ENCODE assay signal across 1 cellular context in the genomic region with DNA sequence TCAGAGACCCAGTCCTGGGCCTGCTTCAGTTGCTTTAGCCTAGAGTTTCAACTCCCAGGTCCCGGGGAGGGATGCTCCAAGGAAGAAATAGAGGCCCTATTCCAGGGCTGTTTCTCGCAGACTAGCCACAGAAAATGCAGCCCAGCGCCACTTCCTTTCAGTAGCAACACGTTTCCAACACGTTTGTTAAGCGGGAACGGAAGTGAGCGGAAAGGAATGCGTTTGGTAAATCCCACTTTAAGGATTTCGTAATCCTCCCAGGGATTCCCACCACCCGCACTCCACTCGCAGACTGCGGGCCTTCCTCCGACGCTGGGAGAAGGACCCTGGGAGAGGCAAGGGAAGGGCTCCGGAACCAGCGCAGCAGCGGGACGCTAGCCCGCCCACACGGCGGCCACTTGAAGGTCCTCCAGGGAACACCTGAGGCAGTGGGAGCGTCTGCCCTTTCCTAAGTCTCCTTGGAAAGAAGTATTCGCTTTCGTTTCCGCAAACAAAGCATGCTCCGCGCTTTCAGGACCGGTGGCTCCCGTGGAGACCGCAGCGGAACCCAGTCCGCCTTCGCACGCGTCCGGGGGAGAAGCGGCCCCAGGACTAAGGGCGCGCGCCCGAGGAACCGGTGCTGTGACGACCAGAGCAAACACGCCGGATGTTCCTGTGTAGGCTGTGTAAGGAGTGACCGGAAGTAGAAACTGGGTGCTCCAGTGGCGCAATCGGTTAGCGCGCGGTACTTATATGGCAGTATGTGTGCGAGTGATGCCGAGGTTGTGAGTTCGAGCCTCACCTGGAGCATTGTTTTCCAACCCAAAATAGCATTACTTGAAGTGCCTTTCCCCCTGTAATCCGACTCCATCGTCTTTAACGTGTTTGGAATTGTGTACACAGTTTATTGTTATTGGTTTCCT.
TF ChIP-seq lines count a peak whose summit lies in the region.

No MANE protein-coding gene starts in this region.

TF ChIP-seq in K562, 482 proteins besides CTCF, POLR2A, EP300 and RAD21 (continued from another document and continues in another):
- TF ChIP-seq, protein P1, sequence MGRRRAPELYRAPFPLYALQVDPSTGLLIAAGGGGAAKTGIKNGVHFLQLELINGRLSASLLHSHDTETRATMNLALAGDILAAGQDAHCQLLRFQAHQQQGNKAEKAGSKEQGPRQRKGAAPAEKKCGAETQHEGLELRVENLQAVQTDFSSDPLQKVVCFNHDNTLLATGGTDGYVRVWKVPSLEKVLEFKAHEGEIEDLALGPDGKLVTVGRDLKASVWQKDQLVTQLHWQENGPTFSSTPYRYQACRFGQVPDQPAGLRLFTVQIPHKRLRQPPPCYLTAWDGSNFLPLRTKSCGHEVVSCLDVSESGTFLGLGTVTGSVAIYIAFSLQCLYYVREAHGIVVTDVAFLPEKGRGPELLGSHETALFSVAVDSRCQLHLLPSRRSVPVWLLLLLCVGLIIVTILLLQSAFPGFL (CRISPR knock-in tag; IDR thresholded peaks at IDR 0.05) = peak; percentile 31; the same call in 1 of the 2 replicates
- TF ChIP-seq, protein P2, sequence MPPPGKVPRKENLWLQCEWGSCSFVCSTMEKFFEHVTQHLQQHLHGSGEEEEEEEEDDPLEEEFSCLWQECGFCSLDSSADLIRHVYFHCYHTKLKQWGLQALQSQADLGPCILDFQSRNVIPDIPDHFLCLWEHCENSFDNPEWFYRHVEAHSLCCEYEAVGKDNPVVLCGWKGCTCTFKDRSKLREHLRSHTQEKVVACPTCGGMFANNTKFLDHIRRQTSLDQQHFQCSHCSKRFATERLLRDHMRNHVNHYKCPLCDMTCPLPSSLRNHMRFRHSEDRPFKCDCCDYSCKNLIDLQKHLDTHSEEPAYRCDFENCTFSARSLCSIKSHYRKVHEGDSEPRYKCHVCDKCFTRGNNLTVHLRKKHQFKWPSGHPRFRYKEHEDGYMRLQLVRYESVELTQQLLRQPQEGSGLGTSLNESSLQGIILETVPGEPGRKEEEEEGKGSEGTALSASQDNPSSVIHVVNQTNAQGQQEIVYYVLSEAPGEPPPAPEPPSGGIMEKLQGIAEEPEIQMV (tag; conservative IDR thresholded peaks at IDR 0.05; ENCODE audit: low read depth) = peak; percentile 71
- TF ChIP-seq FIP1L1 (IDR thresholded peaks at IDR 0.05; ENCODE audit: low read depth, low read length, poor library complexity, severe bottlenecking) = no peak
- TF ChIP-seq DIDO1 (tag; IDR thresholded peaks at IDR 0.05; ENCODE audit: low read depth) = peak; percentile 29; the same call in 1 of the 2 replicates
- TF ChIP-seq ZNF121 (CRISPR knock-in tag; conservative IDR thresholded peaks at IDR 0.05) = no peak
- TF ChIP-seq THRAP3 (IDR thresholded peaks at IDR 0.05; ENCODE audit: borderline replicate concordance) = no peak
- TF ChIP-seq, protein P3, sequence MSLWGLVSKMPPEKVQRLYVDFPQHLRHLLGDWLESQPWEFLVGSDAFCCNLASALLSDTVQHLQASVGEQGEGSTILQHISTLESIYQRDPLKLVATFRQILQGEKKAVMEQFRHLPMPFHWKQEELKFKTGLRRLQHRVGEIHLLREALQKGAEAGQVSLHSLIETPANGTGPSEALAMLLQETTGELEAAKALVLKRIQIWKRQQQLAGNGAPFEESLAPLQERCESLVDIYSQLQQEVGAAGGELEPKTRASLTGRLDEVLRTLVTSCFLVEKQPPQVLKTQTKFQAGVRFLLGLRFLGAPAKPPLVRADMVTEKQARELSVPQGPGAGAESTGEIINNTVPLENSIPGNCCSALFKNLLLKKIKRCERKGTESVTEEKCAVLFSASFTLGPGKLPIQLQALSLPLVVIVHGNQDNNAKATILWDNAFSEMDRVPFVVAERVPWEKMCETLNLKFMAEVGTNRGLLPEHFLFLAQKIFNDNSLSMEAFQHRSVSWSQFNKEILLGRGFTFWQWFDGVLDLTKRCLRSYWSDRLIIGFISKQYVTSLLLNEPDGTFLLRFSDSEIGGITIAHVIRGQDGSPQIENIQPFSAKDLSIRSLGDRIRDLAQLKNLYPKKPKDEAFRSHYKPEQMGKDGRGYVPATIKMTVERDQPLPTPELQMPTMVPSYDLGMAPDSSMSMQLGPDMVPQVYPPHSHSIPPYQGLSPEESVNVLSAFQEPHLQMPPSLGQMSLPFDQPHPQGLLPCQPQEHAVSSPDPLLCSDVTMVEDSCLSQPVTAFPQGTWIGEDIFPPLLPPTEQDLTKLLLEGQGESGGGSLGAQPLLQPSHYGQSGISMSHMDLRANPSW (CRISPR knock-in tag; IDR thresholded peaks at IDR 0.05) = no peak
- 0 out of 2 replicates have a peak, but pooled peaks have one; percentile 53 for TF ChIP-seq NR2F6 (CRISPR knock-in tag; IDR thresholded peaks at IDR 0.05)
- peak; percentile 76; the same call in 1 of the 2 replicates for TF ChIP-seq SREBF2 (CRISPR knock-in tag; IDR thresholded peaks at IDR 0.05)
- TF ChIP-seq, protein P4, sequence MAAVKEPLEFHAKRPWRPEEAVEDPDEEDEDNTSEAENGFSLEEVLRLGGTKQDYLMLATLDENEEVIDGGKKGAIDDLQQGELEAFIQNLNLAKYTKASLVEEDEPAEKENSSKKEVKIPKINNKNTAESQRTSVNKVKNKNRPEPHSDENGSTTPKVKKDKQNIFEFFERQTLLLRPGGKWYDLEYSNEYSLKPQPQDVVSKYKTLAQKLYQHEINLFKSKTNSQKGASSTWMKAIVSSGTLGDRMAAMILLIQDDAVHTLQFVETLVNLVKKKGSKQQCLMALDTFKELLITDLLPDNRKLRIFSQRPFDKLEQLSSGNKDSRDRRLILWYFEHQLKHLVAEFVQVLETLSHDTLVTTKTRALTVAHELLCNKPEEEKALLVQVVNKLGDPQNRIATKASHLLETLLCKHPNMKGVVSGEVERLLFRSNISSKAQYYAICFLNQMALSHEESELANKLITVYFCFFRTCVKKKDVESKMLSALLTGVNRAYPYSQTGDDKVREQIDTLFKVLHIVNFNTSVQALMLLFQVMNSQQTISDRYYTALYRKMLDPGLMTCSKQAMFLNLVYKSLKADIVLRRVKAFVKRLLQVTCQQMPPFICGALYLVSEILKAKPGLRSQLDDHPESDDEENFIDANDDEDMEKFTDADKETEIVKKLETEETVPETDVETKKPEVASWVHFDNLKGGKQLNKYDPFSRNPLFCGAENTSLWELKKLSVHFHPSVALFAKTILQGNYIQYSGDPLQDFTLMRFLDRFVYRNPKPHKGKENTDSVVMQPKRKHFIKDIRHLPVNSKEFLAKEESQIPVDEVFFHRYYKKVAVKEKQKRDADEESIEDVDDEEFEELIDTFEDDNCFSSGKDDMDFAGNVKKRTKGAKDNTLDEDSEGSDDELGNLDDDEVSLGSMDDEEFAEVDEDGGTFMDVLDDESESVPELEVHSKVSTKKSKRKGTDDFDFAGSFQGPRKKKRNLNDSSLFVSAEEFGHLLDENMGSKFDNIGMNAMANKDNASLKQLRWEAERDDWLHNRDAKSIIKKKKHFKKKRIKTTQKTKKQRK (IDR thresholded peaks at IDR 0.05; ENCODE audit: borderline replicate concordance, low read depth, low read length) = no peak
- TF ChIP-seq CBFB (CRISPR knock-in tag; IDR thresholded peaks at IDR 0.05) = peak; percentile 95
- peak; percentile 78; the same call in 1 of the 2 replicates for TF ChIP-seq KLF1 (tag; IDR thresholded peaks at IDR 0.05)
- TF ChIP-seq FUS (optimal IDR thresholded peaks at IDR 0.05; ENCODE audit: low read depth, low read length) = no peak
- TF ChIP-seq, protein P5, sequence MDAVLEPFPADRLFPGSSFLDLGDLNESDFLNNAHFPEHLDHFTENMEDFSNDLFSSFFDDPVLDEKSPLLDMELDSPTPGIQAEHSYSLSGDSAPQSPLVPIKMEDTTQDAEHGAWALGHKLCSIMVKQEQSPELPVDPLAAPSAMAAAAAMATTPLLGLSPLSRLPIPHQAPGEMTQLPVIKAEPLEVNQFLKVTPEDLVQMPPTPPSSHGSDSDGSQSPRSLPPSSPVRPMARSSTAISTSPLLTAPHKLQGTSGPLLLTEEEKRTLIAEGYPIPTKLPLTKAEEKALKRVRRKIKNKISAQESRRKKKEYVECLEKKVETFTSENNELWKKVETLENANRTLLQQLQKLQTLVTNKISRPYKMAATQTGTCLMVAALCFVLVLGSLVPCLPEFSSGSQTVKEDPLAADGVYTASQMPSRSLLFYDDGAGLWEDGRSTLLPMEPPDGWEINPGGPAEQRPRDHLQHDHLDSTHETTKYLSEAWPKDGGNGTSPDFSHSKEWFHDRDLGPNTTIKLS (IDR thresholded peaks at IDR 0.05; ENCODE audit: borderline replicate concordance, low read depth) = peak; percentile 70; the same call in 1 of the 2 replicates
- TF ChIP-seq LEF1 (IDR thresholded peaks at IDR 0.05) = peak; percentile 38; the same call in 1 of the 2 replicates
- peak; percentile 81 for TF ChIP-seq SAP30 (IDR thresholded peaks at IDR 0.05; ENCODE audit: borderline replicate concordance, insufficient read depth, low read depth, low read length, poor library complexity, severe bottlenecking)
- TF ChIP-seq, protein P6, sequence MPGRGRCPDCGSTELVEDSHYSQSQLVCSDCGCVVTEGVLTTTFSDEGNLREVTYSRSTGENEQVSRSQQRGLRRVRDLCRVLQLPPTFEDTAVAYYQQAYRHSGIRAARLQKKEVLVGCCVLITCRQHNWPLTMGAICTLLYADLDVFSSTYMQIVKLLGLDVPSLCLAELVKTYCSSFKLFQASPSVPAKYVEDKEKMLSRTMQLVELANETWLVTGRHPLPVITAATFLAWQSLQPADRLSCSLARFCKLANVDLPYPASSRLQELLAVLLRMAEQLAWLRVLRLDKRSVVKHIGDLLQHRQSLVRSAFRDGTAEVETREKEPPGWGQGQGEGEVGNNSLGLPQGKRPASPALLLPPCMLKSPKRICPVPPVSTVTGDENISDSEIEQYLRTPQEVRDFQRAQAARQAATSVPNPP (IDR thresholded peaks at IDR 0.05; ENCODE audit: borderline replicate concordance, insufficient read depth, insufficient read length) = no peak
- no peak for TF ChIP-seq SRSF1 (IDR thresholded peaks at IDR 0.05; ENCODE audit: low read depth, low read length)
- TF ChIP-seq NRF1 (conservative IDR thresholded peaks at IDR 0.05 in 1 of 2, IDR thresholded peaks at IDR 0.05 in 1 of 2) = peak; percentile 66 to 74
- TF ChIP-seq TCF7 (IDR thresholded peaks at IDR 0.05; ENCODE audit: borderline replicate concordance) = peak; percentile 67
- TF ChIP-seq POLR3A (IDR thresholded peaks at IDR 0.05; ENCODE audit: borderline replicate concordance, extremely low read depth, insufficient read depth, insufficient read length) = peak; percentile 90
- no peak for TF ChIP-seq PTTG1 (tag; IDR thresholded peaks at IDR 0.05; ENCODE audit: low read depth)
- no peak for TF ChIP-seq TFAM (CRISPR knock-in tag; conservative IDR thresholded peaks at IDR 0.05)
- TF ChIP-seq ZNF140 (CRISPR knock-in tag; IDR thresholded peaks at IDR 0.05) = no peak
- peak; percentile 82 for TF ChIP-seq ZNF263 (CRISPR knock-in tag; IDR thresholded peaks at IDR 0.05; ENCODE audit: borderline replicate concordance)
- TF ChIP-seq TAF7 (tag; IDR thresholded peaks at IDR 0.05) = peak; percentile 80
- no peak for TF ChIP-seq MYBL2 (IDR thresholded peaks at IDR 0.05; ENCODE audit: low read depth)
- no peak; the same call in 1 of the 2 replicates for TF ChIP-seq MYBL2 (CRISPR knock-in tag; IDR thresholded peaks at IDR 0.05; ENCODE audit: borderline replicate concordance)
- TF ChIP-seq MEF2A (IDR thresholded peaks at IDR 0.05; ENCODE audit: control insufficient read depth, low read depth, low read length) = 0 out of 2 replicates have a peak, but pooled peaks have one; percentile 27
- TF ChIP-seq BACH1 (tag; IDR thresholded peaks at IDR 0.05) = peak; percentile 36; the same call in 1 of the 2 replicates
- TF ChIP-seq GTF2F1 (IDR thresholded peaks at IDR 0.05; ENCODE audit: low read depth, low read length) = peak; percentile 86
- peak; percentile 7 for TF ChIP-seq ZFP36 (IDR thresholded peaks at IDR 0.05; ENCODE audit: low read depth, low read length, partially characterized antibody)
